Comparison of ENCODE assay signal across 13 cellular contexts in the genomic region with DNA sequence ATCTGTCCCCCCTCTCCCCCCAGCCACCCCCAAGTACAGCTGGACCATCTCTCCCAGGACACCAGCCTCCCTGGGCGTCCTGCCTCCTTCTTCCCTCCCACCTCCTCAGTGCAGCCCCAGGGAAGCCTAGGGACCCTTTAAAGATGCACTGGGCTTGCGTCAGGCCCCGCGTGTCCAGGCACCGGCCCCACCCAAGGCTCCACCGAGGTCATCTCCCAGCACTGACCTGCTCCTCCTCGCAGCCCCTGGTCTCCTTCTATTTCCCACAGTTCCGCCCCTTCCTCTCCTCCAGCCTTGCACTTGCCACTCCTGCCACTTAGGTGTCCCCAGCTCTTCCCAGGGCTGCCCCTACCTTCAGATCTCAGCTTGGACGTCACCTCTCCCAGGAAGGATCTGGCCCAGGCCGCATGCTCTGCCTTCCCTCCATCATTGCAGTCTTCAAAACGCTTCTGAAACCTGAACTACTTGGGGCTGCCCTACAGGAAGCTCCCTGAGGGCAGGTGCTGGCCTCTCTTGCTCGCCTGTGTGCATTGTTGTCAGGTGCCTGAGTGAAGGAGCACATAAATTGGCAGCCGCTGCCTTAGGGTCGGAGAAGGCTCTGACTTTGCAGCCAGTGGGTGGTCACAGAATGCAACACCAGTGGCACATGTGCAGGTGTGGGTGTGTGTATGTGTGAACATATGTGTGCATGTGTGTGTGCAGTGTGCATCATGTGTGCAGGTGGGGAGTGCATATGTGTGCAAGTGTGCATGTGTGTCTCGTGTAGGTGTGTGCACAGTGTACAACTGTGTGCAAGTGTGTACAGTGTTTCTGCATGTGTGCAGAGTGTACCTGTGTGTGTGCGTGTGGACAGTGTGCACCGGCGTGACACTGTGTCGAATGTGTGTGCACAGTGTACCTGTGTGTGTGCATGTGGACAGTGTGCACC.
"Had no signal": no experiment of that assay in that cellular context is flagged by ENCODE, and none has a peak within 500 bp of the region (broad histone marks: within the 10 kb centered on the region; RNA-seq: fewer than 3 reads in every experiment).

No MANE protein-coding gene starts in this region.

- DNase-seq: activated CD4-positive, alpha-beta memory T cell treated with anti-CD3 and anti-CD28 coated beads, Interleukin-2, amount 10 ng/mL, durations not matched to agents 7 days and 5 days; activated CD4-positive, alpha-beta T cell treated with anti-CD3 and anti-CD28 coated beads for 1 hour; activated CD8-positive, alpha-beta memory T cell treated with anti-CD3 and anti-CD28 coated beads, Interleukin-2, amount 50 U/mL, for 4 hours; activated naive CD4-positive, alpha-beta T cell treated with anti-CD3 and anti-CD28 coated beads for 36 hours; effector memory CD4-positive, alpha-beta T cell; erythroblast; midbrain; sigmoid colon; stimulated activated naive CD4-positive, alpha-beta T cell treated with Interleukin-2 at 50 U/mL for 16 hours; upper lobe of right lung had no signal

- H3K79me2 ChIP-seq: hepatocyte had no signal

- H3K27me3 ChIP-seq: body of pancreas, hepatocyte, sigmoid colon, upper lobe of right lung had no signal

- H3K27ac Mint-ChIP-seq: activated CD4-positive, alpha-beta memory T cell treated with anti-CD3 and anti-CD28 coated beads, Interleukin-2, amount 10 ng/mL, durations not matched to agents 7 days and 5 days; activated naive CD4-positive, alpha-beta T cell treated with anti-CD3 and anti-CD28 coated beads for 36 hours; activated T-helper 1 cell treated with anti-CD3 and anti-CD28 coated beads, Interleukin-12 subunit alpha, Interleukin-12 subunit beta, Interleukin-2, Interleukin-4 antibody, amounts not matched to agents 30 ng/mL and 10 ng/mL and 1 ng/mL, durations not matched to agents 14 hours and 24 hours and 36 hours had no signal

- H3K4me3 ChIP-seq: body of pancreas, hepatocyte, sigmoid colon, upper lobe of right lung had no signal

- H3K36me3 ChIP-seq: sigmoid colon, upper lobe of right lung had no signal

- H3K4me3 Mint-ChIP-seq: activated CD4-positive, alpha-beta memory T cell treated with anti-CD3 and anti-CD28 coated beads, Interleukin-2, amount 10 ng/mL, durations not matched to agents 7 days and 5 days; activated naive CD4-positive, alpha-beta T cell treated with anti-CD3 and anti-CD28 coated beads for 36 hours; activated T-helper 1 cell treated with anti-CD3 and anti-CD28 coated beads, Interleukin-12 subunit alpha, Interleukin-12 subunit beta, Interleukin-2, Interleukin-4 antibody, amounts not matched to agents 30 ng/mL and 10 ng/mL and 1 ng/mL, durations not matched to agents 14 hours and 24 hours and 36 hours had no signal

- ATAC-seq: upper lobe of right lung had no signal

- H3K4me2 ChIP-seq: hepatocyte had no signal

- H2AFZ ChIP-seq: hepatocyte had no signal

- H3K9me3 ChIP-seq: body of pancreas, sigmoid colon, upper lobe of right lung had no signal

- H3K9me3 Mint-ChIP-seq: activated naive CD4-positive, alpha-beta T cell treated with anti-CD3 and anti-CD28 coated beads for 36 hours; activated T-helper 1 cell treated with anti-CD3 and anti-CD28 coated beads, Interleukin-12 subunit alpha, Interleukin-12 subunit beta, Interleukin-2, Interleukin-4 antibody, amounts not matched to agents 30 ng/mL and 10 ng/mL and 1 ng/mL, durations not matched to agents 14 hours and 24 hours and 36 hours had no signal

- H3K27ac ChIP-seq: hepatocyte, sigmoid colon, upper lobe of right lung had no signal
